In genomic region chr17:14325618-14326167, GRCh38 we compare ENCODE assay signal across 1 cellular context.
TF ChIP-seq lines count a peak whose summit lies in the region.

No MANE protein-coding gene starts in this region.

TF ChIP-seq in HepG2, 621 proteins besides CTCF, POLR2A, EP300 and RAD21 (continued from another document and continues in another):
- TF ChIP-seq ARID3A (IDR thresholded peaks at IDR 0.05; ENCODE audit: low read depth, low read length) (peak; percentile 62), ZNF782 (CRISPR knock-in tag; IDR thresholded peaks at IDR 0.05; ENCODE audit: borderline replicate concordance) (no peak), ZNF589 (CRISPR knock-in tag; conservative IDR thresholded peaks at IDR 0.05) (no peak), RFXAP (CRISPR knock-in tag; IDR thresholded peaks at IDR 0.05; ENCODE audit: borderline replicate concordance) (no peak), DRAP1 (CRISPR knock-in tag; IDR thresholded peaks at IDR 0.05) (no peak), DR1 (CRISPR knock-in tag; IDR thresholded peaks at IDR 0.05) (no peak), CENPX (CRISPR knock-in tag; IDR thresholded peaks at IDR 0.05) (no peak), ZNF253 (CRISPR knock-in tag; IDR thresholded peaks at IDR 0.05; ENCODE audit: borderline replicate concordance) (no peak), CC2D1A (CRISPR knock-in tag; IDR thresholded peaks at IDR 0.05) (no peak), ZBTB37 (CRISPR knock-in tag; IDR thresholded peaks at IDR 0.05) (no peak), ZNF609 (CRISPR knock-in tag; IDR thresholded peaks at IDR 0.05; ENCODE audit: borderline replicate concordance) (peak; percentile 80), ZNF670 (CRISPR knock-in tag; IDR thresholded peaks at IDR 0.05; ENCODE audit: borderline replicate concordance) (no peak), SNAI1 (CRISPR knock-in tag; IDR thresholded peaks at IDR 0.05; ENCODE audit: borderline replicate concordance) (no peak), ZC3H4 (CRISPR knock-in tag; IDR thresholded peaks at IDR 0.05; ENCODE audit: borderline replicate concordance) (no peak), ZNF562 (CRISPR knock-in tag; IDR thresholded peaks at IDR 0.05; ENCODE audit: borderline replicate concordance) (no peak), ZNF383 (CRISPR knock-in tag; IDR thresholded peaks at IDR 0.05; ENCODE audit: borderline replicate concordance) (no peak), RBFOX2 (IDR thresholded peaks at IDR 0.05; ENCODE audit: low read depth, low read length) (no peak), HMG20A (CRISPR knock-in tag; IDR thresholded peaks at IDR 0.05; ENCODE audit: borderline replicate concordance) (peak; percentile 63; the same call in 1 of the 2 replicates), PBX3 (CRISPR knock-in tag; IDR thresholded peaks at IDR 0.05; ENCODE audit: borderline replicate concordance) (no peak), GMEB2 (CRISPR knock-in tag; IDR thresholded peaks at IDR 0.05; ENCODE audit: low read depth) (no peak), TARDBP (CRISPR knock-in tag; IDR thresholded peaks at IDR 0.05) (peak; percentile 51; the same call in 1 of the 2 replicates), HHEX (CRISPR knock-in tag; IDR thresholded peaks at IDR 0.05) (peak; percentile 68; the same call in 1 of the 2 replicates), ATF4 (CRISPR knock-in tag; IDR thresholded peaks at IDR 0.05) (peak in 1 of 2 experiments; percentile 50; a peak in 2 of 4 replicates), SNAPC2 (CRISPR knock-in tag; IDR thresholded peaks at IDR 0.05) (no peak), NCOA2 (CRISPR knock-in tag; IDR thresholded peaks at IDR 0.05) (peak; percentile 52; the same call in 1 of the 2 replicates), GATA4 (IDR thresholded peaks at IDR 0.05; ENCODE audit: borderline replicate concordance, low read depth) (peak; percentile 32; the same call in 1 of the 2 replicates), RCOR2 (CRISPR knock-in tag; IDR thresholded peaks at IDR 0.05) (peak; percentile 36; the same call in 1 of the 2 replicates), IRF2 (CRISPR knock-in tag; IDR thresholded peaks at IDR 0.05) (no peak), FOXA1 (IDR thresholded peaks at IDR 0.05) (peak; percentile 63; the same call in 1 of the 2 replicates), FOXA1 (CRISPR knock-in tag; IDR thresholded peaks at IDR 0.05) (peak; percentile 87), ZBTB1 (CRISPR knock-in tag; IDR thresholded peaks at IDR 0.05; ENCODE audit: borderline replicate concordance) (no peak), XBP1 (CRISPR knock-in tag; IDR thresholded peaks at IDR 0.05) (no peak), HOXA3 (CRISPR knock-in tag; IDR thresholded peaks at IDR 0.05) (peak; percentile 55; the same call in 1 of the 2 replicates), ZBTB4 (CRISPR knock-in tag; IDR thresholded peaks at IDR 0.05; ENCODE audit: borderline replicate concordance) (peak; percentile 86), TFDP2 (CRISPR knock-in tag; IDR thresholded peaks at IDR 0.05) (no peak), SOX13 (IDR thresholded peaks at IDR 0.05) (no peak), SOX13 (CRISPR knock-in tag; conservative IDR thresholded peaks at IDR 0.05 in 1 of 2, IDR thresholded peaks at IDR 0.05 in 1 of 2) (peak in 1 of 2 experiments; percentile 82; a peak in 2 of 4 replicates), ZNF317 (CRISPR knock-in tag; IDR thresholded peaks at IDR 0.05) (no peak), ZMAT5 (CRISPR knock-in tag; IDR thresholded peaks at IDR 0.05; ENCODE audit: borderline replicate concordance, low read depth) (no peak), HNRNPLL (IDR thresholded peaks at IDR 0.05; ENCODE audit: low read depth, low read length, poor library complexity, severe bottlenecking) (no peak), NR2F1 (CRISPR knock-in tag; IDR thresholded peaks at IDR 0.05) (peak in 1 of 2 experiments; percentile 56; a peak in 2 of 4 replicates), ZNF260 (CRISPR knock-in tag; IDR thresholded peaks at IDR 0.05; ENCODE audit: borderline replicate concordance, low read depth) (no peak), LCORL (IDR thresholded peaks at IDR 0.05) (peak; percentile 54), LCORL (CRISPR knock-in tag; IDR thresholded peaks at IDR 0.05) (peak; percentile 82), ZMYM4 (CRISPR knock-in tag; IDR thresholded peaks at IDR 0.05) (peak; percentile 46; the same call in 1 of the 2 replicates), ARHGAP35 (CRISPR knock-in tag; IDR thresholded peaks at IDR 0.05; ENCODE audit: borderline replicate concordance) (no peak), NCOR1 (IDR thresholded peaks at IDR 0.05; ENCODE audit: borderline replicate concordance, low read length) (no peak), ZNF263 (CRISPR knock-in tag; IDR thresholded peaks at IDR 0.05) (peak; percentile 61; the same call in 1 of the 2 replicates), GATAD1 (CRISPR knock-in tag; IDR thresholded peaks at IDR 0.05) (no peak)
